11 cellular contexts compared by ENCODE assay signal in the genomic region with DNA sequence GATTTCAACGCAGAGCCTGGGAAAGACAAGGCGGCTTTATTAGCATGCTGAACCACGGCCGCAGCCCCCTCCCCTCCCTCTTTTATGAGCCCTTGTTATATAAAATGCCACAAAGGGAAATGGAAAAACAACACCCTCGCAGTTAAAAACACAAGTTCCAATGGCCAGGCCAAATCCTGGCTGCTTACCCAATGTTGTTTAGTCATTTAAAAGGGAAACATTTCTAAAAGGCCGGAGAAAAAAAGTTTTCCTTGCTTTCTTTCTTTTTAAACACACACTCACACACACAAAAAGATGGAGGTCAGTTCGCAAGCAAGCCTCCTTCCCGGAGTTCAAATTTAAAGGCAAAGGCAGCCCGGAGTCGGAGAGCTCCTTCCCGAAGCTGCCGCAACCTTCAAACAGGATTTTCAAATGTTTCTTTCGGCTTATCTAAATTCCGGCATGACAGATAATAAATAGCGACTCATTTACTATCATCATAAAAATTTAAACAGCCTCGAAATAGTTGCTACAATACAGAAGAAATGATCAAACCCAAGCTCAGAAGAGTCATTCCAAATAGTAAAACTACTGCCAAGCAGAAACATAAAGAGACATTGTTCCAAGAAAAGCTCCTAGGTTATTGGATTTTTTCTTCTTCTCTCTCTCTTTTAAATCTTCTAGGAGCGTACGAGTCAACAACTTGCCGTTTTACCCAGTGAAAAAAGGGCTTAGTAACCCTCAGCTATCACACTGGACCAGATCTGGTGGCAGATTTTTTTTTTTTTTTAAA. TPM values are rescaled to one million over a fixed set of nuclear protein-coding genes. Genes with fewer than 3 reads are reported as not detected.
A peak's percentile ranks its signal among the peaks of the same experiment; 100 is the strongest.
DNase-seq lines count a peak whose midpoint lies in the region; ATAC-seq, FAIRE-seq and TF ChIP-seq lines count a peak whose summit lies in the region.
"Had no signal": no experiment of that assay in that cellular context is flagged by ENCODE, and none has a peak within 500 bp of the region (broad histone marks: within the 10 kb centered on the region; RNA-seq: fewer than 3 reads in every experiment).

No MANE protein-coding gene starts in this region.

- no peak overlapping the region for H3K14ac ChIP-seq in H1 (ENCODE audit: insufficient read length)

- peaks cover 43 to 72% (median 57%) of the 10 kb centered on the region in 5 donors for H3K27me3 Mint-ChIP-seq in naive thymus-derived CD8-positive, alpha-beta T cell

- H3K36me3 ChIP-seq in cardiac muscle cell (no peaks in the 10 kb centered on the region), H1 (ENCODE audit: control insufficient read depth in 2 of 4, insufficient read depth in 4 of 4, low read length in 3 of 4) (peaks cover 5 to 44% (median 14%) of the 10 kb centered on the region in 4 experiments; a peak in 7 of 8 replicates)
- H3K36me3 ChIP-seq: SJCRH30 had no signal

- no peak overlapping the region for H4K8ac ChIP-seq in H1 (ENCODE audit: extremely low read depth, insufficient read depth, low read length)

- peak overlapping the region; percentile 81; the same call in 1 of the 2 replicates for H2BK15ac ChIP-seq in H1 (ENCODE audit: low read length)

- H3K18ac ChIP-seq in H1 (ENCODE audit: extremely low read depth, low read length): peak overlapping the region; percentile 9; the same call in 1 of the 2 replicates

- TF ChIP-seq POLR2A in H1 (IDR thresholded peaks at IDR 0.05; ENCODE audit: control extremely low read depth in 1 of 2, low read depth in 2 of 2, low read length in 2 of 2): peak in 1 of 2 experiments; percentile 39; a peak in 1 of 3 replicates

- H3K27ac Mint-ChIP-seq in naive thymus-derived CD8-positive, alpha-beta T cell: peak overlapping the region in 1 of 10 donors; percentile 89

- H3K4me3 ChIP-seq in cardiac muscle cell (peak overlapping the region; percentile 66), H1 (ENCODE audit: extremely low read depth in 1 of 4, insufficient read depth in 2 of 4, low read depth in 3 of 4, low read length in 4 of 4) (peak overlapping the region; percentile 64 to 96 (median 77))
- H3K4me3 ChIP-seq: SJCRH30 had no signal

- no peak overlapping the region; the same call in 1 of the 2 replicates for H2BK12ac ChIP-seq in H1 (ENCODE audit: low read depth, low read length)

- H3K79me2 ChIP-seq in H1 (ENCODE audit: control insufficient read depth in 1 of 2, insufficient read depth in 2 of 2, low read length in 2 of 2): peaks cover 43 to 64% of the 10 kb centered on the region in 2 experiments

- H4K5ac ChIP-seq in H1 (ENCODE audit: insufficient read length, low read depth, low read length): peak overlapping the region; percentile 55

- H3K27ac ChIP-seq in cardiac muscle cell (peak overlapping the region; percentile 91), H1 (ENCODE audit: low read depth, low read length) (peak overlapping the region; percentile 53; the same call in 1 of the 2 replicates)
- H3K27ac ChIP-seq: SJCRH30 had no signal

- no peak for TF ChIP-seq EP300 in H1 (IDR thresholded peaks at IDR 0.05; ENCODE audit: borderline replicate concordance in 1 of 2, low read depth in 2 of 2, low read length in 2 of 2)

- H3K9me3 Mint-ChIP-seq in naive thymus-derived CD8-positive, alpha-beta T cell: peaks cover 0 to 4% (median 0%) of the 10 kb centered on the region in 9 donors

- peak overlapping the region in 3 of 4 experiments; percentile 40 to 67 (median 44); a peak in 6 of 7 replicates for H3K9ac ChIP-seq in H1 (replicated peaks in 1 of 4; ENCODE audit: extremely low read depth in 1 of 4, low read depth in 3 of 4, low read length in 3 of 4)

- no peaks in the 10 kb centered on the region for H3K27me3 ChIP-seq in cardiac muscle cell
- H3K27me3 ChIP-seq in H1 (replicated peaks in 1 of 4; ENCODE audit: control insufficient read depth in 3 of 4, extremely low read depth in 1 of 4, insufficient read depth in 3 of 4, low read length in 3 of 4): no peaks in the 10 kb centered on the region; a peak in 1 of 7 replicates
- H3K27me3 ChIP-seq: SJCRH30 had no signal

- peaks cover 0 to 4% (median 3%) of the 10 kb centered on the region in 3 donors for H3K36me3 Mint-ChIP-seq in naive thymus-derived CD8-positive, alpha-beta T cell

- ATAC-seq in naive thymus-derived CD8-positive, alpha-beta T cell: no peak
- no peak for ATAC-seq in GM19023 (IDR thresholded peaks at IDR 0.05; ENCODE audit: unreplicated experiment)

- H2AK5ac ChIP-seq in H1 (ENCODE audit: low read depth, low read length): no peak overlapping the region

- CTCF ChIA-PET in H1 (lab: Charles Lee; ENCODE audit: partially characterized antibody): interaction anchor here (1.0 to 2.4 kb wide), 2 partner anchors 49 to 85 kb away, joined by 4 to 7 read pairs; no protein-coding TSS in a partner anchor

- TF ChIP-seq CTCF in cardiac muscle cell (IDR thresholded peaks at IDR 0.05; ENCODE audit: low read depth, low read length) (no peak), H1 (IDR thresholded peaks at IDR 0.05; ENCODE audit: control extremely low read depth in 1 of 3, insufficient read depth in 1 of 3, low read depth in 1 of 3, low read length in 3 of 3) (no peak)

- H4K91ac ChIP-seq in H1 (replicated peaks; ENCODE audit: insufficient read length, low read length): no peak overlapping the region

- POLR2A ChIA-PET in H1 (lab: Charles Lee; ENCODE audit: partially characterized antibody): interaction anchor here (0.6 to 9.0 kb wide), 22 partner anchors 8 to 741 kb away, joined by 3 to 208 read pairs (median 4); a partner anchor contains a TSS
- POLR2A ChIA-PET in naive thymus-derived CD8-positive, alpha-beta T cell (lab: Charles Lee): no interaction called here

- FAIRE-seq in H1 (lab: Jason Lieb, UNC) (peak; percentile 36), urothelium cell line (lab: Jason Lieb, UNC) (no peak)

- WGBS in H1 (ENCODE audit: extremely low coverage in 1 of 2, insufficient coverage in 1 of 2, insufficient read length in 1 of 2, insufficient replicate concordance in 2 of 2, low coverage in 1 of 2, low lambda C conversion rate in 2 of 2, missing lambda C conversion rate in 1 of 2), 2 experiments: 16% methylated on average over 19 of the region's 19 CpGs; no CpG with 5 or more reads in 1 of the 2 experiments

- H3K23ac ChIP-seq in H1 (ENCODE audit: insufficient read length): no peak overlapping the region

- peaks cover 7 to 19% (median 13%) of the 10 kb centered on the region in 4 donors for H3K4me1 Mint-ChIP-seq in naive thymus-derived CD8-positive, alpha-beta T cell

- peak overlapping the region; percentile 35 to 79 (median 66) for H3K4me3 Mint-ChIP-seq in naive thymus-derived CD8-positive, alpha-beta T cell

- H3K79me1 ChIP-seq in H1 (ENCODE audit: low read depth, low read length): peaks cover 19% of the 10 kb centered on the region

- H3K4ac ChIP-seq in H1 (replicated peaks; ENCODE audit: insufficient read length, low read depth, low read length): no peak overlapping the region

- H2BK20ac ChIP-seq in H1 (ENCODE audit: low read length): no peak overlapping the region

- peaks cover 6% of the 10 kb centered on the region; the same call in 1 of the 2 replicates for H3K23me2 ChIP-seq in H1 (ENCODE audit: low read depth, low read length)

- H2BK120ac ChIP-seq in H1 (replicated peaks; ENCODE audit: low read depth, low read length): no peak overlapping the region

- H3K9me3 ChIP-seq in cardiac muscle cell (ENCODE audit: low read depth): no peaks in the 10 kb centered on the region
- H3K9me3 ChIP-seq in H1 (ENCODE audit: insufficient read depth in 2 of 2, low read depth in 1 of 2, low read length in 1 of 2): no peaks in the 10 kb centered on the region
- H3K9me3 ChIP-seq: SJCRH30 had no signal

- DNase-seq in cardiac muscle cell (ENCODE audit: low read depth in 1 of 2, low spot score in 1 of 2) (peak; percentile 2 to 59), cardiac septum (ENCODE audit: low spot score) (no peak), H1 (ENCODE audit: low read depth in 1 of 2, low spot score in 2 of 2) (no peak), urothelium cell line (ENCODE audit: low spot score) (peak; percentile 27), D341Med (ENCODE audit: low spot score) (no peak)
- DNase-seq in naive thymus-derived CD8-positive, alpha-beta T cell: no peak
- DNase-seq in NK-92 treated with Interleukin-12 subunit alpha and Interleukin-12 subunit beta, amount 100 ng/mL, for 24 hours (lab: John Stamatoyannopoulos, UW): no peak
- DNase-seq: NCI-H2081, SJCRH30 had no signal

- H4K20me1 ChIP-seq in H1 (replicated peaks in 1 of 2; ENCODE audit: control insufficient read depth in 1 of 2, insufficient read depth in 2 of 2, low read length in 2 of 2): peaks cover 16 to 29% of the 10 kb centered on the region in 2 experiments

- intact Hi-C loops in cardiac septum (cut with DNase I): no loop called here

- H3K4me1 ChIP-seq in cardiac muscle cell (ENCODE audit: low read depth) (peaks cover 16% of the 10 kb centered on the region), H1 (replicated peaks in 1 of 4; ENCODE audit: control insufficient read depth in 3 of 4, insufficient read depth in 4 of 4, low read length in 3 of 4) (peaks cover 7 to 26% (median 18%) of the 10 kb centered on the region in 4 experiments)
- H3K4me1 ChIP-seq: SJCRH30 had no signal

- H2BK5ac ChIP-seq in H1 (ENCODE audit: low read depth, low read length): no peak overlapping the region

- peak overlapping the region; percentile 71 to 76 for H3K4me2 ChIP-seq in H1 (ENCODE audit: insufficient read depth in 1 of 2, low read depth in 2 of 2, low read length in 2 of 2)

- TF ChIP-seq RAD21 in H1 (IDR thresholded peaks at IDR 0.05 in 1 of 2, conservative IDR thresholded peaks at IDR 0.05 in 1 of 2; ENCODE audit: low read depth in 2 of 2, low read length in 2 of 2): no peak

- no peak overlapping the region for H2AFZ ChIP-seq in H1 (ENCODE audit: low read length)

- H3K56ac ChIP-seq in H1 (replicated peaks; ENCODE audit: insufficient read length, low read depth, low read length): no peak overlapping the region

TF ChIP-seq in H1, 55 proteins besides CTCF, POLR2A, EP300 and RAD21 (continues in another document):
- TF ChIP-seq SRF (IDR thresholded peaks at IDR 0.05; ENCODE audit: low read depth, low read length): no peak
- no peak for TF ChIP-seq SUZ12 (IDR thresholded peaks at IDR 0.05; ENCODE audit: low read length)
- no peak for TF ChIP-seq YY1 (IDR thresholded peaks at IDR 0.05; ENCODE audit: low read depth, low read length)

RNA-seq across cellular contexts. Expression of a gene that starts 3.5 kb away (rescaled TPM):
- total RNA-seq in cardiac muscle cell (4.8 and 7.2 TPM in 2 replicates), cardiac septum (0.67 TPM)
- polyA plus RNA-seq in cardiac muscle cell (1.3 and 3.0 TPM in 2 replicates), H1 (2011; rRNA removed) (19.3 and 24.7 TPM in 2 replicates)
- 57.2 and 68.1 TPM in 2 replicates for total RNA-seq in H1 (2021; fragmentation: NEBNext Ultra II Directional; extraction: Animal tissue kit (Norgen Biotek cat#: 25700))
- 25.0 TPM for polyA plus RNA-seq in H1 (2011; cell fraction: cytosol; rRNA removed)
- 90.7 TPM for polyA plus RNA-seq in H1 (2011; cell fraction: nucleus; rRNA removed)
- 21.1 to 32.7 TPM (median 27.9 TPM) in 4 replicates for polyA plus RNA-seq in H1 (2012, experiment 1 of 2)
- polyA plus RNA-seq in H1 (2012, experiment 2 of 2): 6.5 TPM
- 18.8 TPM for polyA plus RNA-seq in H1 (2013, experiment 1 of 2)
- polyA plus RNA-seq in H1 (2013, experiment 2 of 2): 14.5 TPM
- 41.2 and 52.3 TPM in 2 replicates for polyA minus RNA-seq in H1 (2011; rRNA and poly(A)+ RNA removed)
- 47.8 TPM for polyA minus RNA-seq in H1 (2011; cell fraction: cytosol; rRNA and poly(A)+ RNA removed)
- 135 TPM for polyA minus RNA-seq in H1 (2011; cell fraction: nucleus; rRNA and poly(A)+ RNA removed)
- total RNA-seq in naive thymus-derived CD8-positive, alpha-beta T cell: not detected
- not detected for polyA plus RNA-seq in naive thymus-derived CD8-positive, alpha-beta T cell
- total RNA-seq: liver had no signal
- polyA plus RNA-seq: liver had no signal

Comparison
In these comparisons a context has a peak if more than half of its experiments do, and no peak if none do; other contexts are left out.
1. DNase-seq: peak in cardiac muscle cell (2 of 2) and urothelium cell line (single experiment); none in cardiac septum (single experiment), H1 (0 of 2), naive thymus-derived CD8-positive, alpha-beta T cell (0 of 10), NK-92 treated with Interleukin-12 subunit alpha and Interleukin-12 subunit beta, amount 100 ng/mL, for 24 hours (single experiment) and D341Med (single experiment).